8 cellular contexts compared by ENCODE assay signal in genomic region chr19:39407394-39407643, GRCh38. TPM values are rescaled to one million over a fixed set of nuclear protein-coding genes. Genes with fewer than 3 reads are reported as not detected.
A peak's percentile ranks its signal among the peaks of the same experiment; 100 is the strongest.
DNase-seq lines count a peak whose midpoint lies in the region; ATAC-seq and TF ChIP-seq lines count a peak whose summit lies in the region.

No MANE protein-coding gene starts in this region.

- in situ Hi-C loops in mammary epithelial cell (cut with MboI; ENCODE audit: low sequenced_read_pairs in 2 of 2), result no loop called here

- H3K4me1 Mint-ChIP-seq in mesothelial cell of epicardium, result peaks cover 44% of the 10 kb centered on the region

- H3K27ac Mint-ChIP-seq in mesothelial cell of epicardium, result peak overlapping the region; percentile 99

- peak overlapping the region; percentile 82 for H3K4me2 ChIP-seq in mammary epithelial cell (ENCODE audit: insufficient read depth, low read depth, low read length)

- H3K9me3 ChIP-seq in heart left ventricle (no peaks in the 10 kb centered on the region), mammary epithelial cell (replicated peaks; ENCODE audit: insufficient read depth, low read length) (no peaks in the 10 kb centered on the region), uterus (no peaks in the 10 kb centered on the region)

- no peaks in the 10 kb centered on the region for H3K9me3 Mint-ChIP-seq in mesothelial cell of epicardium

- peak overlapping the region; percentile 91 for H3K4me3 Mint-ChIP-seq in mesothelial cell of epicardium

- H3K36me3 Mint-ChIP-seq in mesothelial cell of epicardium, result peaks cover 4% of the 10 kb centered on the region

- H3K27me3 ChIP-seq in heart left ventricle, result peaks cover 0 to 5% (median 0%) of the 10 kb centered on the region in 9 donors
- no peaks in the 10 kb centered on the region for H3K27me3 ChIP-seq in mammary epithelial cell (ENCODE audit: insufficient read depth, low read length)
- no peaks in the 10 kb centered on the region for H3K27me3 ChIP-seq in uterus

- 0 to 7% (median 1%) methylated on average over 4 to 14 of the region's 14 CpGs for WGBS in heart left ventricle, 4 donors
- WGBS in mammary epithelial cell (ENCODE audit: low coverage, missing lambda C conversion rate), result 2% methylated on average over 9 of the region's 14 CpGs

- dilution Hi-C loops in mammary epithelial cell (cut with HindIII; ENCODE audit: low sequenced_read_pairs), result no loop called here

- ATAC-seq in heart left ventricle (no peak), GM21515 (IDR thresholded peaks at IDR 0.05; ENCODE audit: unreplicated experiment) (no peak), GM21367 (IDR thresholded peaks at IDR 0.05; ENCODE audit: unreplicated experiment) (no peak)

- H3K79me2 ChIP-seq in mammary epithelial cell (ENCODE audit: insufficient read depth, low read length), result peaks cover 23% of the 10 kb centered on the region

- TF ChIP-seq POLR2A in heart left ventricle (IDR thresholded peaks at IDR 0.05), result no peak
- TF ChIP-seq POLR2A in uterus (IDR thresholded peaks at IDR 0.05), result no peak

- H4K20me1 ChIP-seq in mammary epithelial cell (ENCODE audit: insufficient read depth, low read length), result no peaks in the 10 kb centered on the region

- CTCF ChIA-PET in mammary epithelial cell (lab: Charles Lee; ENCODE audit: low non-redundant PET), result interaction anchor here (0.9 kb wide), 1 partner anchor 10 kb away, joined by 3 read pairs; no protein-coding TSS in a partner anchor

- H3K4me1 ChIP-seq in heart left ventricle (peaks cover 7 to 63% (median 32%) of the 10 kb centered on the region in 12 donors), mammary epithelial cell (ENCODE audit: insufficient read depth, low read length) (peaks cover 44% of the 10 kb centered on the region), uterus (peaks cover under 1 to 10% of the 10 kb centered on the region in 2 donors)

- H3K4me3 ChIP-seq in heart left ventricle (peak overlapping the region; percentile 59 to 100 (median 96)), mammary epithelial cell (replicated peaks in 1 of 3; ENCODE audit: insufficient read depth in 1 of 3, low read depth in 2 of 3, low read length in 3 of 3) (peak overlapping the region; percentile 80 to 97 (median 90)), uterus (peak overlapping the region; percentile 83 to 98)

- peak overlapping the region; percentile 94 to 100 (median 99) for H3K27ac ChIP-seq in heart left ventricle
- H3K27ac ChIP-seq in mammary epithelial cell (ENCODE audit: insufficient read depth, low read depth, low read length), result peak overlapping the region; percentile 97
- H3K27ac ChIP-seq in uterus, result peak overlapping the region; percentile 99 to 100

- H3K27me3 Mint-ChIP-seq in mesothelial cell of epicardium (ENCODE audit: low read depth), result peaks cover 1% of the 10 kb centered on the region

- peaks cover 3 to 26% (median 14%) of the 10 kb centered on the region in 9 donors for H3K36me3 ChIP-seq in heart left ventricle
- peaks cover 4% of the 10 kb centered on the region for H3K36me3 ChIP-seq in mammary epithelial cell (ENCODE audit: insufficient read depth, low read length)
- no peaks in the 10 kb centered on the region for H3K36me3 ChIP-seq in uterus

- DNase-seq in heart left ventricle (peak in 1 of 5 donors; percentile 78), cardiac septum (ENCODE audit: low spot score) (no peak), mammary epithelial cell (no peak), mesothelial cell of epicardium (ENCODE audit: low spot score in 2 of 2, unreplicated experiment in 2 of 2) (no peak), uterus (no peak), DMS53 (lab: John Stamatoyannopoulos, UW) (no peak)

- TF ChIP-seq CTCF in heart left ventricle (IDR thresholded peaks at IDR 0.05), result no peak
- no peak for TF ChIP-seq CTCF in mammary epithelial cell (conservative IDR thresholded peaks at IDR 0.05 in 1 of 2, IDR thresholded peaks at IDR 0.05 in 1 of 2; ENCODE audit: extremely low read depth in 1 of 2, insufficient read depth in 1 of 2, low read depth in 1 of 2, low read length in 2 of 2)
- no peak for TF ChIP-seq CTCF in mesothelial cell of epicardium (IDR thresholded peaks at IDR 0.05; ENCODE audit: unreplicated experiment)
- TF ChIP-seq CTCF in uterus (IDR thresholded peaks at IDR 0.05), result no peak

- BruUV-seq in mammary epithelial cell (replicated peaks; lab: Mats Ljungman, UMichigan), result no TSS peak

- no peak overlapping the region for H2AFZ ChIP-seq in mammary epithelial cell (ENCODE audit: low read depth, low read length)

- H3K9ac ChIP-seq in mammary epithelial cell (ENCODE audit: insufficient read depth, low read length), result peak overlapping the region; percentile 97

- intact Hi-C loops in heart left ventricle (cut with DNase I), result no loop called here
- intact Hi-C loops in cardiac septum (cut with DNase I), result no loop called here
- intact Hi-C loops in mammary epithelial cell (cut with micrococcal nuclease), result no loop called here
- intact Hi-C loops in uterus (cut with DNase I; ENCODE audit: low total_unique reads), result no loop called here

RNA-seq across cellular contexts. Expression of gene ZFP36, which starts 0.7 kb away (rescaled TPM):
- total RNA-seq in heart left ventricle (100 to 1,000 TPM in 2 of 9 donors, 10 to 100 TPM in 7; 16.1 to 145 (median 51.1) TPM), cardiac septum (53.0 TPM), mammary epithelial cell (100 to 1,000 TPM in 1 of 2 donors, 10 to 100 TPM in 1; 13.3 to 110 TPM), mesothelial cell of epicardium (111 to 113 TPM (median 111 TPM) in 3 replicates), uterus (100 to 1,000 TPM in 2 of 4 donors, 10 to 100 TPM in 1, 1 to 10 TPM in 1; 5.0 to 276 (median 145) TPM)
- polyA plus RNA-seq in heart left ventricle (10 to 100 TPM; 45.8 to 65.1 TPM), mammary epithelial cell (10.4 TPM)
- polyA minus RNA-seq in mammary epithelial cell, result 34.5 TPM

RNA-seq across cellular contexts. Expression of gene PLEKHG2, which starts 5.2 kb away (rescaled TPM):
- total RNA-seq in heart left ventricle (10 to 100 TPM in 8 of 9 donors, 1 to 10 TPM in 1; 9.2 to 38.5 (median 14.6) TPM), cardiac septum (25.1 TPM), mammary epithelial cell (10 to 100 TPM; 15.5 to 40.6 TPM), mesothelial cell of epicardium (160 to 172 TPM (median 164 TPM) in 3 replicates), uterus (100 to 1,000 TPM in 1 of 4 donors, 10 to 100 TPM in 1, 1 to 10 TPM in 2; 5.1 to 120 (median 21.6) TPM)
- polyA plus RNA-seq in heart left ventricle (10 to 100 TPM in 1 of 2 donors, 1 to 10 TPM in 1; 8.9 to 11.7 TPM), mammary epithelial cell (21.9 TPM)
- polyA minus RNA-seq in mammary epithelial cell, result 10.2 TPM

RNA-seq across cellular contexts. Expression of gene MED29, which starts 16.1 kb away (rescaled TPM):
- total RNA-seq in heart left ventricle (10 to 100 TPM; 26.3 to 53.0 (median 34.1) TPM), cardiac septum (26.3 TPM), mammary epithelial cell (10 to 100 TPM; 19.5 to 29.3 TPM), mesothelial cell of epicardium (35.6 to 39.2 TPM (median 36.1 TPM) in 3 replicates), uterus (100 to 1,000 TPM in 1 of 4 donors, 10 to 100 TPM in 3; 15.6 to 282 (median 40.8) TPM)
- polyA plus RNA-seq in heart left ventricle (10 to 100 TPM; 34.1 to 46.0 TPM), mammary epithelial cell (25.9 TPM)
- polyA minus RNA-seq in mammary epithelial cell, result 21.9 TPM

RNA-seq across cellular contexts. Expression of gene PAF1, which starts 16.4 kb away (rescaled TPM):
- 10 to 100 TPM; 32.8 to 75.7 (median 40.7) TPM for total RNA-seq in heart left ventricle
- polyA plus RNA-seq in heart left ventricle, result 10 to 100 TPM; 32.5 to 61.1 TPM
- 38.0 TPM for total RNA-seq in cardiac septum
- total RNA-seq in mammary epithelial cell, result 10 to 100 TPM; 25.5 to 45.8 TPM
- 54.0 TPM for polyA plus RNA-seq in mammary epithelial cell
- polyA minus RNA-seq in mammary epithelial cell, result 26.5 TPM
- total RNA-seq in mesothelial cell of epicardium, result 41.4 to 47.8 TPM (median 42.9 TPM) in 3 replicates
- total RNA-seq in uterus, result 10 to 100 TPM; 21.8 to 65.6 (median 33.7) TPM

RNA-seq across cellular contexts. Expression of gene RPS16, which starts 28.4 kb away (rescaled TPM):
- total RNA-seq in heart left ventricle (1,000 to 10,000 TPM in 7 of 9 donors, 100 to 1,000 TPM in 2; 617 to 1,566 (median 1,374) TPM), cardiac septum (1,084 TPM), mammary epithelial cell (1,000 to 10,000 TPM in 1 of 2 donors, 100 to 1,000 TPM in 1; 361 to 1,710 TPM), mesothelial cell of epicardium (1,616 to 1,722 TPM (median 1,707 TPM) in 3 replicates), uterus (1,000 to 10,000 TPM in 3 of 4 donors, 10 to 100 TPM in 1; 50.5 to 6,434 (median 2,757) TPM)
- polyA plus RNA-seq in heart left ventricle (1,000 to 10,000 TPM; 1,266 to 2,656 TPM), mammary epithelial cell (3,363 TPM)
- polyA minus RNA-seq in mammary epithelial cell, result 1,696 TPM
